ENCODE assay signal across 22 cellular contexts in genomic region chr3:9700536-9700935, GRCh38. TPM values are rescaled to one million over a fixed set of nuclear protein-coding genes. Genes with fewer than 3 reads are reported as not detected.
A peak's percentile ranks its signal among the peaks of the same experiment; 100 is the strongest.
DNase-seq lines count a peak whose midpoint lies in the region; ATAC-seq, FAIRE-seq and TF ChIP-seq lines count a peak whose summit lies in the region.
"Had no signal": no experiment of that assay in that cellular context is flagged by ENCODE, and none has a peak within 500 bp of the region (broad histone marks: within the 10 kb centered on the region; RNA-seq: fewer than 3 reads in every experiment).

No MANE protein-coding gene starts in this region.

- H3F3A ChIP-seq in GM23248 (ENCODE audit: insufficient read depth), result no peaks in the 10 kb centered on the region

- peak overlapping the region; percentile 47 for H3K27ac Mint-ChIP-seq in activated T-helper 17 cell treated with anti-CD3 and anti-CD28 coated beads, Interleukin-2, amount 50 U/mL, for 72 hours
- H3K27ac Mint-ChIP-seq in stimulated activated effector memory CD8-positive, alpha-beta T cell treated with anti-CD3 and anti-CD28 coated beads, Interleukin-12 subunit alpha, Interleukin-12 subunit beta, amount 100 ng/mL, for 72 hours, result peak overlapping the region; percentile 16
- H3K27ac Mint-ChIP-seq: CD4-positive, alpha-beta T cell; H9 had no signal

- in situ Hi-C loops in GM23248 (cut with MboI), result no loop called here

- dilution Hi-C loops in keratinocyte (cut with MboI; ENCODE audit: extremely low pct_ligation_motif_present, low sequenced_read_pairs), result no loop called here

- no peaks in the 10 kb centered on the region for H3K9me3 Mint-ChIP-seq in activated T-helper 17 cell treated with anti-CD3 and anti-CD28 coated beads, Interleukin-2, amount 50 U/mL, for 72 hours
- no peaks in the 10 kb centered on the region for H3K9me3 Mint-ChIP-seq in stimulated activated effector memory CD8-positive, alpha-beta T cell treated with anti-CD3 and anti-CD28 coated beads, Interleukin-12 subunit alpha, Interleukin-12 subunit beta, amount 100 ng/mL, for 72 hours
- H3K9me3 Mint-ChIP-seq: CD4-positive, alpha-beta T cell; H9 had no signal

- no peaks in the 10 kb centered on the region for H3K9me2 ChIP-seq in GM23248 (ENCODE audit: insufficient read depth)

- H3K4me2 ChIP-seq in GM23248 (ENCODE audit: unreplicated experiment) (no peak overlapping the region), keratinocyte (ENCODE audit: control insufficient read depth, extremely low read depth, insufficient read depth, low read depth, low read length) (peak overlapping the region; percentile 19)
- H3K4me2 ChIP-seq: A549 had no signal

- H3K27ac ChIP-seq in GM23248 (no peak overlapping the region), keratinocyte (ENCODE audit: control insufficient read depth, insufficient read depth, low read length) (no peak overlapping the region)
- H3K27ac ChIP-seq: 22Rv1, A549, C4-2B, HL-60 had no signal

- H3K36me3 ChIP-seq in GM23248 (ENCODE audit: low read depth), result no peaks in the 10 kb centered on the region
- H3K36me3 ChIP-seq in keratinocyte (ENCODE audit: control insufficient read depth in 2 of 2, extremely low read depth in 1 of 2, insufficient read depth in 2 of 2, low read length in 2 of 2), result peaks cover 9 to 11% of the 10 kb centered on the region in 2 experiments

- WGBS in GM23248 (ENCODE audit: low coverage in 1 of 2, low lambda C conversion rate in 2 of 2, missing lambda C conversion rate in 2 of 2), 2 experiments, result 64 to 65% methylated on average over 2 of the region's 2 CpGs

- H3K27me3 ChIP-seq in GM23248 (replicated peaks; ENCODE audit: insufficient read depth) (peaks cover 10% of the 10 kb centered on the region; the same call in 1 of the 2 replicates), keratinocyte (ENCODE audit: control insufficient read depth, extremely low read depth, insufficient read depth, low read length) (peaks cover 12% of the 10 kb centered on the region)

- H3K4me3 ChIP-seq in GM23248, result no peak overlapping the region
- H3K4me3 ChIP-seq in keratinocyte (ENCODE audit: control insufficient read depth in 2 of 3, extremely low read depth in 1 of 3, insufficient read depth in 2 of 3, low read depth in 1 of 3, low read length in 3 of 3), result no peak overlapping the region
- H3K4me3 ChIP-seq: A549 had no signal

- no peak for TF ChIP-seq CTCF in keratinocyte (optimal IDR thresholded peaks at IDR 0.05 in 1 of 3, IDR thresholded peaks at IDR 0.05 in 1 of 3, conservative IDR thresholded peaks at IDR 0.05 in 1 of 3; ENCODE audit: extremely low read depth in 1 of 3, insufficient read depth in 2 of 3, low read length in 3 of 3)

- no peak for ATAC-seq in activated T-helper 17 cell treated with anti-CD3 and anti-CD28 coated beads, Interleukin-2, amount 50 U/mL, for 72 hours (replicated peaks)
- no peak for ATAC-seq in stimulated activated effector memory CD8-positive, alpha-beta T cell treated with anti-CD3 and anti-CD28 coated beads, Interleukin-12 subunit alpha, Interleukin-12 subunit beta, amount 100 ng/mL, for 72 hours
- no peak for ATAC-seq in HG02623 (IDR thresholded peaks at IDR 0.05; ENCODE audit: unreplicated experiment)
- ATAC-seq: A549 had no signal

- H3K9me3 ChIP-seq in GM23248 (ENCODE audit: low read depth), result no peaks in the 10 kb centered on the region
- no peaks in the 10 kb centered on the region for H3K9me3 ChIP-seq in keratinocyte (ENCODE audit: control insufficient read depth, low read depth, low read length)
- H3K9me3 ChIP-seq: A549, Caco-2 had no signal

- H3K9ac ChIP-seq in GM23248 (no peak overlapping the region), keratinocyte (ENCODE audit: control insufficient read depth, extremely low read depth, insufficient read depth, low read length) (no peak overlapping the region)

- H2AFZ ChIP-seq in GM23248, result no peak overlapping the region
- H2AFZ ChIP-seq in keratinocyte (ENCODE audit: control insufficient read depth, low read length), result no peak overlapping the region

- no peaks in the 10 kb centered on the region for H3K9me1 ChIP-seq in keratinocyte (ENCODE audit: control insufficient read depth, extremely low read depth, insufficient read depth, low read length)

- DNase-seq in GM23248 (peak; percentile 33), keratinocyte (ENCODE audit: low read depth, low spot score) (no peak), midbrain (lab: John Stamatoyannopoulos, UW) (no peak), GM03348 (ENCODE audit: low spot score) (no peak)
- DNase-seq in stimulated activated effector memory CD8-positive, alpha-beta T cell treated with anti-CD3 and anti-CD28 coated beads, Interleukin-12 subunit alpha, Interleukin-12 subunit beta, amount 100 ng/mL, for 72 hours (ENCODE audit: low spot score in 2 of 2), result no peak
- DNase-seq: AML-193; Caco-2; CD4-positive, alpha-beta T cell; H9 had no signal

- H3K4me1 ChIP-seq in GM23248 (ENCODE audit: insufficient read depth) (peaks cover 3% of the 10 kb centered on the region; the same call in 1 of the 2 replicates), keratinocyte (ENCODE audit: control insufficient read depth, extremely low read depth, insufficient read depth, low read length) (peaks cover 10% of the 10 kb centered on the region)

- H4K20me1 ChIP-seq in GM23248 (ENCODE audit: insufficient read depth) (no peaks in the 10 kb centered on the region), keratinocyte (ENCODE audit: control insufficient read depth, extremely low read depth, insufficient read depth, low read length) (no peaks in the 10 kb centered on the region)

- peaks cover 13% of the 10 kb centered on the region for H3K4me1 Mint-ChIP-seq in activated T-helper 17 cell treated with anti-CD3 and anti-CD28 coated beads, Interleukin-2, amount 50 U/mL, for 72 hours
- H3K4me1 Mint-ChIP-seq in stimulated activated effector memory CD8-positive, alpha-beta T cell treated with anti-CD3 and anti-CD28 coated beads, Interleukin-12 subunit alpha, Interleukin-12 subunit beta, amount 100 ng/mL, for 72 hours, result peaks cover 13% of the 10 kb centered on the region

- H3K27me3 Mint-ChIP-seq in activated T-helper 17 cell treated with anti-CD3 and anti-CD28 coated beads, Interleukin-2, amount 50 U/mL, for 72 hours, result peaks cover 10% of the 10 kb centered on the region

- H3K79me2 ChIP-seq in GM23248 (ENCODE audit: insufficient read depth) (no peaks in the 10 kb centered on the region), keratinocyte (ENCODE audit: control insufficient read depth, insufficient read depth, low read length) (no peaks in the 10 kb centered on the region)

- peaks cover 76% of the 10 kb centered on the region for H3K36me3 Mint-ChIP-seq in activated T-helper 17 cell treated with anti-CD3 and anti-CD28 coated beads, Interleukin-2, amount 50 U/mL, for 72 hours (ENCODE audit: low read depth)
- peaks cover 44% of the 10 kb centered on the region for H3K36me3 Mint-ChIP-seq in stimulated activated effector memory CD8-positive, alpha-beta T cell treated with anti-CD3 and anti-CD28 coated beads, Interleukin-12 subunit alpha, Interleukin-12 subunit beta, amount 100 ng/mL, for 72 hours

- no peak for FAIRE-seq in keratinocyte (lab: Jason Lieb, UNC)
- FAIRE-seq: A549, D721Med, G401.6, GM12892, GM18507, H1 had no signal

- no peak overlapping the region for H3K4me3 Mint-ChIP-seq in activated T-helper 17 cell treated with anti-CD3 and anti-CD28 coated beads, Interleukin-2, amount 50 U/mL, for 72 hours
- no peak overlapping the region for H3K4me3 Mint-ChIP-seq in stimulated activated effector memory CD8-positive, alpha-beta T cell treated with anti-CD3 and anti-CD28 coated beads, Interleukin-12 subunit alpha, Interleukin-12 subunit beta, amount 100 ng/mL, for 72 hours
- H3K4me3 Mint-ChIP-seq: CD4-positive, alpha-beta T cell; H9 had no signal

RNA-seq across cellular contexts. Expression of gene CPNE9, which starts 3.1 kb away (rescaled TPM):
- not detected in 2 replicates for total RNA-seq in GM23248 (2014; rRNA removed; shearing (Covaris generic))
- polyA plus RNA-seq in GM23248 (2016; fragmentation: Nextera tagmentation; extraction: Ambion mirVana), result not detected in 2 replicates
- total RNA-seq in activated T-helper 17 cell treated with anti-CD3 and anti-CD28 coated beads, Interleukin-2, amount 50 U/mL, for 72 hours, result under 1 TPM; 0.32 to 0.54 TPM
- not detected in 3 replicates for polyA plus RNA-seq in keratinocyte
- polyA plus RNA-seq in keratinocyte (2011; ENCODE audit: low read depth), result not detected
- polyA plus RNA-seq in keratinocyte (2011; cell fraction: cytosol; rRNA removed), result not detected in 2 replicates
- 0.46 TPM in 1 of 2 replicates, not detected in the other for polyA plus RNA-seq in keratinocyte (2011; cell fraction: nucleus; rRNA removed)
- polyA plus RNA-seq in keratinocyte (2012; ENCODE audit: low replicate concordance), result not detected in 2 replicates
- not detected in 3 replicates for polyA minus RNA-seq in keratinocyte
- polyA minus RNA-seq in keratinocyte (2011; cell fraction: cytosol; rRNA and poly(A)+ RNA removed), result not detected
- not detected in 2 replicates for polyA minus RNA-seq in keratinocyte (2011; cell fraction: nucleus; rRNA and poly(A)+ RNA removed)
- total RNA-seq: Caco-2, HT1080 had no signal
- polyA plus RNA-seq: BJ had no signal

RNA-seq across cellular contexts. Expression of gene BRPF1, which starts 31.0 kb away (rescaled TPM):
- total RNA-seq in GM23248 (2014; rRNA removed; shearing (Covaris generic)), result 16.3 and 18.3 TPM in 2 replicates
- polyA plus RNA-seq in GM23248 (2016; fragmentation: Nextera tagmentation; extraction: Ambion mirVana), result 7.3 and 10.4 TPM in 2 replicates
- total RNA-seq in activated T-helper 17 cell treated with anti-CD3 and anti-CD28 coated beads, Interleukin-2, amount 50 U/mL, for 72 hours, result 10 to 100 TPM; 22.7 to 31.0 TPM
- polyA plus RNA-seq in keratinocyte, result 7.9 to 9.4 TPM (median 8.0 TPM) in 3 replicates
- 5.5 TPM for polyA plus RNA-seq in keratinocyte (2011; ENCODE audit: low read depth)
- polyA plus RNA-seq in keratinocyte (2011; cell fraction: cytosol; rRNA removed), result 4.2 and 7.7 TPM in 2 replicates
- polyA plus RNA-seq in keratinocyte (2011; cell fraction: nucleus; rRNA removed), result 17.4 and 18.5 TPM in 2 replicates
- polyA plus RNA-seq in keratinocyte (2012; ENCODE audit: low replicate concordance), result 7.4 and 10.5 TPM in 2 replicates
- polyA minus RNA-seq in keratinocyte, result 8.9 to 22.7 TPM (median 11.3 TPM) in 3 replicates
- polyA minus RNA-seq in keratinocyte (2011; cell fraction: cytosol; rRNA and poly(A)+ RNA removed), result 10.2 TPM
- 12.1 and 14.5 TPM in 2 replicates for polyA minus RNA-seq in keratinocyte (2011; cell fraction: nucleus; rRNA and poly(A)+ RNA removed)

RNA-seq across cellular contexts. Expression of gene OGG1, which starts 49.2 kb away (rescaled TPM):
- 18.0 and 36.5 TPM in 2 replicates for total RNA-seq in GM23248 (2014; rRNA removed; shearing (Covaris generic))
- polyA plus RNA-seq in GM23248 (2016; fragmentation: Nextera tagmentation; extraction: Ambion mirVana) (23.0 and 24.6 TPM in 2 replicates), keratinocyte (14.5 to 17.5 TPM (median 14.6 TPM) in 3 replicates)
- 10 to 100 TPM; 37.4 to 52.3 TPM for total RNA-seq in activated T-helper 17 cell treated with anti-CD3 and anti-CD28 coated beads, Interleukin-2, amount 50 U/mL, for 72 hours
- polyA plus RNA-seq in keratinocyte (2011; ENCODE audit: low read depth), result 3.0 TPM
- polyA plus RNA-seq in keratinocyte (2011; cell fraction: cytosol; rRNA removed), result 8.2 and 12.8 TPM in 2 replicates
- polyA plus RNA-seq in keratinocyte (2011; cell fraction: nucleus; rRNA removed), result 10.2 and 13.8 TPM in 2 replicates
- polyA plus RNA-seq in keratinocyte (2012; ENCODE audit: low replicate concordance), result 3.7 and 10.8 TPM in 2 replicates
- polyA minus RNA-seq in keratinocyte, result 21.7 to 51.1 TPM (median 23.2 TPM) in 3 replicates
- 17.1 TPM for polyA minus RNA-seq in keratinocyte (2011; cell fraction: cytosol; rRNA and poly(A)+ RNA removed)
- 10.0 and 10.2 TPM in 2 replicates for polyA minus RNA-seq in keratinocyte (2011; cell fraction: nucleus; rRNA and poly(A)+ RNA removed)

RNA-seq across cellular contexts. Expression of gene MTMR14, which starts 51.2 kb away (rescaled TPM):
- 25.7 and 31.0 TPM in 2 replicates for total RNA-seq in GM23248 (2014; rRNA removed; shearing (Covaris generic))
- 22.9 and 24.0 TPM in 2 replicates for polyA plus RNA-seq in GM23248 (2016; fragmentation: Nextera tagmentation; extraction: Ambion mirVana)
- 10 to 100 TPM; 49.7 to 54.8 TPM for total RNA-seq in activated T-helper 17 cell treated with anti-CD3 and anti-CD28 coated beads, Interleukin-2, amount 50 U/mL, for 72 hours
- 23.6 to 29.3 TPM (median 28.2 TPM) in 3 replicates for polyA plus RNA-seq in keratinocyte
- 29.0 TPM for polyA plus RNA-seq in keratinocyte (2011; ENCODE audit: low read depth)
- 27.4 and 28.5 TPM in 2 replicates for polyA plus RNA-seq in keratinocyte (2011; cell fraction: cytosol; rRNA removed)
- polyA plus RNA-seq in keratinocyte (2011; cell fraction: nucleus; rRNA removed), result 28.2 and 28.4 TPM in 2 replicates
- polyA plus RNA-seq in keratinocyte (2012; ENCODE audit: low replicate concordance), result 22.9 and 23.9 TPM in 2 replicates
- polyA minus RNA-seq in keratinocyte, result 23.2 to 47.9 TPM (median 30.8 TPM) in 3 replicates
- 24.4 TPM for polyA minus RNA-seq in keratinocyte (2011; cell fraction: cytosol; rRNA and poly(A)+ RNA removed)
- polyA minus RNA-seq in keratinocyte (2011; cell fraction: nucleus; rRNA and poly(A)+ RNA removed), result 12.9 and 26.1 TPM in 2 replicates
